In genomic region chr13:111382877-111383276, GRCh38 we compare ENCODE assay signal across 24 cellular contexts.
"Had no signal": no experiment of that assay in that cellular context is flagged by ENCODE, and none has a peak within 500 bp of the region (broad histone marks: within the 10 kb centered on the region; RNA-seq: fewer than 3 reads in every experiment).

No MANE protein-coding gene starts in this region.

- H3K9me3 Mint-ChIP-seq: activated T-cell treated with anti-CD3 and anti-CD28 coated beads, Interleukin-2, amount 50 U/mL, for 72 hours had no signal

- H3K27me3 Mint-ChIP-seq: activated naive CD8-positive, alpha-beta T cell had no signal

- H3K36me3 ChIP-seq: adrenal gland, MG63 had no signal

- H3K27me3 ChIP-seq: adrenal gland, MG63 had no signal

- DNase-seq: activated CD4-positive, alpha-beta T cell treated with anti-CD3 and anti-CD28 coated beads for 48 hours; activated CD4-positive, alpha-beta T cell treated with anti-CD3 and anti-CD28 coated beads, Interleukin-2, amount 50 U/mL, for 4 hours; activated CD4-positive, CD25-positive, alpha-beta regulatory T cell treated with anti-CD3 and anti-CD28 coated beads, Interleukin-2, amount 50 U/mL, for 72 hours; activated CD8-positive, alpha-beta T cell treated with anti-CD3 and anti-CD28 coated beads, Interleukin-2, amount 10 ng/mL, durations not matched to agents 7 days and 5 days; activated naive CD4-positive, alpha-beta T cell treated with Interleukin-2 at 50 U/mL for 16 hours; activated T-cell treated with anti-CD3 and anti-CD28 coated beads, Interleukin-2, amount 50 U/mL, for 72 hours; anterior cingulate cortex; MG63; MV-4-11; NCI-H1092 treated with DMSO at 0.1 percent for 48 hours; NCI-H1417 treated with DMSO at 0.1 percent for 48 hours; NCI-H1694; NCI-H2029 treated with DMSO at 0.1 percent for 48 hours; NCI-H345; NCI-H510A; NCI-H526 treated with DMSO at 0.1 percent for 48 hours; NCI-H82; SIG-M5; T-helper 17 cell; T-helper 9 cell had no signal

- H3K4me1 ChIP-seq: adrenal gland had no signal

- H3K4me3 Mint-ChIP-seq: activated CD8-positive, alpha-beta T cell treated with anti-CD3 and anti-CD28 coated beads, Interleukin-2, amount 10 ng/mL, durations not matched to agents 7 days and 5 days; activated naive CD8-positive, alpha-beta T cell; activated T-cell treated with anti-CD3 and anti-CD28 coated beads, Interleukin-2, amount 50 U/mL, for 72 hours; T-helper 17 cell; WTC11 had no signal

- H3K4me3 ChIP-seq: adrenal gland, MG63 had no signal

- H3K9me3 ChIP-seq: adrenal gland had no signal

- H3K27ac ChIP-seq: adrenal gland had no signal

- ATAC-seq: activated CD8-positive, alpha-beta T cell treated with anti-CD3 and anti-CD28 coated beads, Interleukin-2, amount 10 ng/mL, durations not matched to agents 7 days and 5 days; activated T-cell treated with anti-CD3 and anti-CD28 coated beads, Interleukin-2, amount 50 U/mL, for 72 hours; T-helper 17 cell; WTC11 had no signal

- H3K27ac Mint-ChIP-seq: activated CD8-positive, alpha-beta T cell treated with anti-CD3 and anti-CD28 coated beads, Interleukin-2, amount 10 ng/mL, durations not matched to agents 7 days and 5 days; activated T-cell treated with anti-CD3 and anti-CD28 coated beads, Interleukin-2, amount 50 U/mL, for 72 hours; activated T-helper 2 cell treated with anti-CD3 and anti-CD28 coated beads, Interferon-gamma antibody, Interleukin-2, Interleukin-4, amounts not matched to agents 10 μg/mL and 5 μg/mL and 100 μg/mL, durations not matched to agents 14 hours and 24 hours and 36 hours; T-helper 17 cell; WTC11 had no signal
